10 cellular contexts compared by ENCODE assay signal in the genomic region with DNA sequence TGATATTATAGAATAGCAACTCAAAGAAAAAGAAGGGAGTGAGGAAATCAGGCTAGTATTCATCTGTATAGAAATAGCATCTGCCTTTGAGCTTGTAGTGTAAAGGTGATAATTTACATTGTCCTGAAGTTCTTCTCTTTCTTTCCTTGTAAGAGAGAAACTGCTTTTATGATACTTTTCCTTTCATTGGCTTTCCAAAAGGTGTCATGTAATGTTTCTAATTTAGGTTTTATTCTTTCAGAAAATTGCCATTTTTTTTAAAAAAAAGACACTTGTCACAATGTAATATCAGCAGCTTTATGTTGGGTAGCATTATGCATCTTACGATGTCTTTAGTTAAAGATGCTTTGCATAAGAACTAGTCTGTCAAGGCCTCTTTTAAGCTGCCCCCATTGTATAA.
"Had no signal": no experiment of that assay in that cellular context is flagged by ENCODE, and none has a peak within 500 bp of the region (broad histone marks: within the 10 kb centered on the region; RNA-seq: fewer than 3 reads in every experiment).

No MANE protein-coding gene starts in this region.

- H3K36me3 Mint-ChIP-seq: IgD-negative memory B cell had no signal

- H3K4me3 ChIP-seq: K562 had no signal

- H3K9ac ChIP-seq: KMS-11 had no signal

- H3K4me1 Mint-ChIP-seq: IgD-negative memory B cell had no signal

- H3K27ac ChIP-seq: HL-60, KMS-11 had no signal

- H3K4me2 ChIP-seq: KMS-11 had no signal

- H3K27ac Mint-ChIP-seq: IgD-negative memory B cell had no signal

- H3K27me3 Mint-ChIP-seq: IgD-negative memory B cell had no signal

- H3K4me3 Mint-ChIP-seq: IgD-negative memory B cell had no signal

- ATAC-seq: HepG2, K562 had no signal

- DNase-seq: IMR-90, Karpas-422, Kasumi-1, KBM-7, KG1 had no signal
